Comparison of ENCODE assay signal across 25 cellular contexts in genomic region chr10:76523215-76523614, GRCh38.
DNase-seq lines count a peak whose midpoint lies in the region; ATAC-seq, FAIRE-seq and TF ChIP-seq lines count a peak whose summit lies in the region.
"Had no signal": no experiment of that assay in that cellular context is flagged by ENCODE, and none has a peak within 500 bp of the region (broad histone marks: within the 10 kb centered on the region; RNA-seq: fewer than 3 reads in every experiment).

No MANE protein-coding gene starts in this region.

- no peaks in the 10 kb centered on the region for H3K9me3 Mint-ChIP-seq in astrocyte (ENCODE audit: unreplicated experiment)
- H3K9me3 Mint-ChIP-seq: activated naive CD8-positive, alpha-beta T cell treated with anti-CD3 and anti-CD28 coated beads for 36 hours; brain; stimulated activated naive CD8-positive, alpha-beta T cell treated with anti-CD3 and anti-CD28 coated beads, Interleukin-15, Interleukin-2, amounts not matched to agents 100 ng/mL and 50 ng/mL, for 24 hours; T-cell had no signal

- H3K79me2 ChIP-seq in astrocyte (ENCODE audit: insufficient read depth, low read length): no peaks in the 10 kb centered on the region

- H3K4me2 ChIP-seq in astrocyte (ENCODE audit: low read length): no peak overlapping the region
- H3K4me2 ChIP-seq: BLaER1 treated with 17β-estradiol and CSF1 and Interleukin-3, amounts not matched to agents 10 nM and 100 nM had no signal

- no peak overlapping the region for H3K9ac ChIP-seq in astrocyte (ENCODE audit: low read length)
- H3K9ac ChIP-seq: BLaER1 treated with 17β-estradiol and CSF1 and Interleukin-3, amounts not matched to agents 10 nM and 100 nM had no signal

- H3K9me3 ChIP-seq in astrocyte (ENCODE audit: insufficient read depth, low read depth, low read length) (no peaks in the 10 kb centered on the region), sigmoid colon (no peaks in the 10 kb centered on the region)
- H3K9me3 ChIP-seq: pancreas had no signal

- no peaks in the 10 kb centered on the region for H4K20me1 ChIP-seq in astrocyte (ENCODE audit: insufficient read depth, low read length)
- H4K20me1 ChIP-seq: BLaER1 treated with 17β-estradiol and CSF1 and Interleukin-3, amounts not matched to agents 10 nM and 100 nM had no signal

- no peak for TF ChIP-seq POLR2A in sigmoid colon (IDR thresholded peaks at IDR 0.05)

- DNase-seq in DMS 273 treated with DMSO at 0.1 percent for 48 hours (lab: John Stamatoyannopoulos, UW) (peak; percentile 19), astrocyte (ENCODE audit: low read depth) (peak; percentile 18), left kidney (ENCODE audit: low read depth, low spot score) (peak; percentile 33), sigmoid colon (peak; percentile 78), GM19238 (ENCODE audit: insufficient read length, low spot score) (no peak), GM03348 (ENCODE audit: low spot score) (no peak)
- DNase-seq in activated CD4-positive, CD25-positive, alpha-beta regulatory T cell (lab: John Stamatoyannopoulos, UW): no peak
- DNase-seq: ACHN; activated CD4-positive, alpha-beta T cell treated with anti-CD3 and anti-CD28 coated beads for 36 hours; activated CD8-positive, alpha-beta memory T cell treated with anti-CD3 and anti-CD28 coated beads, Interleukin-2, amount 10 ng/mL, durations not matched to agents 7 days and 5 days; activated naive CD8-positive, alpha-beta T cell treated with anti-CD3 and anti-CD28 coated beads for 36 hours; immature natural killer cell; NCI-H1417; NCI-H526 treated with DMSO at 0.1 percent for 48 hours; stimulated activated CD4-positive, alpha-beta T cell treated with anti-CD3 and anti-CD28 coated beads, Interleukin-4, amount 100 ng/mL, for 1 hour; T-cell had no signal

- no peak overlapping the region for H3K27ac ChIP-seq in astrocyte (ENCODE audit: low read depth, low read length)
- peak overlapping the region; percentile 60 to 80 (median 78) for H3K27ac ChIP-seq in sigmoid colon
- H3K27ac ChIP-seq: BLaER1 treated with 17β-estradiol and CSF1 and Interleukin-3, amounts not matched to agents 10 nM and 100 nM; pancreas had no signal

- H3K27me3 Mint-ChIP-seq in astrocyte (ENCODE audit: low read depth, unreplicated experiment): no peaks in the 10 kb centered on the region
- H3K27me3 Mint-ChIP-seq: activated CD4-positive, alpha-beta T cell treated with anti-CD3 and anti-CD28 coated beads for 36 hours; activated CD8-positive, alpha-beta memory T cell treated with anti-CD3 and anti-CD28 coated beads, Interleukin-2, amount 10 ng/mL, durations not matched to agents 7 days and 5 days; activated naive CD8-positive, alpha-beta T cell treated with anti-CD3 and anti-CD28 coated beads for 36 hours; activated T-helper 17 cell treated with anti-CD3 and anti-CD28 coated beads, Interleukin-2, amount 50 U/mL, for 72 hours; stimulated activated naive CD8-positive, alpha-beta T cell treated with anti-CD3 and anti-CD28 coated beads, Interleukin-15, Interleukin-2, amounts not matched to agents 100 ng/mL and 50 ng/mL, for 24 hours; T-cell had no signal

- no peak for ATAC-seq in HG02884 (IDR thresholded peaks at IDR 0.05; ENCODE audit: unreplicated experiment)
- ATAC-seq: activated CD4-positive, alpha-beta T cell treated with anti-CD3 and anti-CD28 coated beads for 36 hours; activated CD8-positive, alpha-beta memory T cell treated with anti-CD3 and anti-CD28 coated beads, Interleukin-2, amount 10 ng/mL, durations not matched to agents 7 days and 5 days; activated T-helper 17 cell treated with anti-CD3 and anti-CD28 coated beads, Interleukin-2, amount 50 U/mL, for 72 hours; Right ventricle myocardium inferior; T-cell had no signal

- intact Hi-C loops in sigmoid colon (cut with DNase I): loop anchor here (2.0 to 10.0 kb wide), 5 partner anchors 126 to 549 kb away; no protein-coding TSS in a partner anchor

- no peaks in the 10 kb centered on the region for H3K36me3 Mint-ChIP-seq in astrocyte (ENCODE audit: low read depth, unreplicated experiment)
- H3K36me3 Mint-ChIP-seq: activated CD8-positive, alpha-beta memory T cell treated with anti-CD3 and anti-CD28 coated beads, Interleukin-2, amount 10 ng/mL, durations not matched to agents 7 days and 5 days; activated naive CD8-positive, alpha-beta T cell treated with anti-CD3 and anti-CD28 coated beads for 36 hours; brain; immature natural killer cell; T-cell had no signal

- no peak for FAIRE-seq in astrocyte (lab: Jason Lieb, UNC)
- FAIRE-seq: GM18507, pancreas had no signal

- TF ChIP-seq EP300 in sigmoid colon (IDR thresholded peaks at IDR 0.05): no peak

- no peak overlapping the region for H3K27ac Mint-ChIP-seq in astrocyte (ENCODE audit: unreplicated experiment)
- H3K27ac Mint-ChIP-seq: activated CD4-positive, alpha-beta T cell treated with anti-CD3 and anti-CD28 coated beads for 36 hours; activated CD8-positive, alpha-beta memory T cell treated with anti-CD3 and anti-CD28 coated beads, Interleukin-2, amount 10 ng/mL, durations not matched to agents 7 days and 5 days; activated naive CD8-positive, alpha-beta T cell treated with anti-CD3 and anti-CD28 coated beads for 36 hours; activated T-helper 17 cell treated with anti-CD3 and anti-CD28 coated beads, Interleukin-2, amount 50 U/mL, for 72 hours; immature natural killer cell; stimulated activated naive CD8-positive, alpha-beta T cell treated with anti-CD3 and anti-CD28 coated beads, Interleukin-15, Interleukin-2, amounts not matched to agents 100 ng/mL and 50 ng/mL, for 24 hours; T-cell had no signal

- WGBS in sigmoid colon, 2 donors: 78 to 90% methylated on average over 6 of the region's 6 CpGs

- H2AFZ ChIP-seq in astrocyte (ENCODE audit: low read depth, low read length): peak overlapping the region; percentile 13

- no peak overlapping the region for H3K4me3 ChIP-seq in astrocyte (ENCODE audit: insufficient read depth, low read depth, low read length)
- no peak overlapping the region for H3K4me3 ChIP-seq in sigmoid colon
- H3K4me3 ChIP-seq: BLaER1 treated with 17β-estradiol and CSF1 and Interleukin-3, amounts not matched to agents 10 nM and 100 nM; coronary artery; pancreas had no signal

- H3K27me3 ChIP-seq in astrocyte (ENCODE audit: insufficient read depth, low read length): no peaks in the 10 kb centered on the region
- no peaks in the 10 kb centered on the region for H3K27me3 ChIP-seq in sigmoid colon
- H3K27me3 ChIP-seq: BLaER1 treated with 17β-estradiol and CSF1 and Interleukin-3, amounts not matched to agents 10 nM and 100 nM; pancreas had no signal

- H3K4me1 Mint-ChIP-seq in astrocyte (ENCODE audit: low read depth, unreplicated experiment): no peaks in the 10 kb centered on the region
- H3K4me1 Mint-ChIP-seq: activated CD4-positive, alpha-beta T cell treated with anti-CD3 and anti-CD28 coated beads for 36 hours; activated CD8-positive, alpha-beta memory T cell treated with anti-CD3 and anti-CD28 coated beads, Interleukin-2, amount 10 ng/mL, durations not matched to agents 7 days and 5 days; activated naive CD8-positive, alpha-beta T cell treated with anti-CD3 and anti-CD28 coated beads for 36 hours; activated T-helper 17 cell treated with anti-CD3 and anti-CD28 coated beads, Interleukin-2, amount 50 U/mL, for 72 hours; immature natural killer cell; T-cell had no signal

- no peak overlapping the region for H3K4me3 Mint-ChIP-seq in astrocyte (ENCODE audit: unreplicated experiment)
- H3K4me3 Mint-ChIP-seq: activated CD4-positive, alpha-beta T cell treated with anti-CD3 and anti-CD28 coated beads for 36 hours; activated CD8-positive, alpha-beta memory T cell treated with anti-CD3 and anti-CD28 coated beads, Interleukin-2, amount 10 ng/mL, durations not matched to agents 7 days and 5 days; activated naive CD8-positive, alpha-beta T cell treated with anti-CD3 and anti-CD28 coated beads for 36 hours; activated T-helper 17 cell treated with anti-CD3 and anti-CD28 coated beads, Interleukin-2, amount 50 U/mL, for 72 hours; immature natural killer cell; stimulated activated naive CD8-positive, alpha-beta T cell treated with anti-CD3 and anti-CD28 coated beads, Interleukin-15, Interleukin-2, amounts not matched to agents 100 ng/mL and 50 ng/mL, for 24 hours; T-cell had no signal

- no peak for TF ChIP-seq CTCF in astrocyte (IDR thresholded peaks at IDR 0.05; ENCODE audit: insufficient read depth, low read depth, low read length)
- no peak for TF ChIP-seq CTCF in sigmoid colon (IDR thresholded peaks at IDR 0.05)

- H3K4me1 ChIP-seq in astrocyte (ENCODE audit: insufficient read depth, low read length): no peaks in the 10 kb centered on the region
- peaks cover 0 to 30% (median 25%) of the 10 kb centered on the region in 4 donors for H3K4me1 ChIP-seq in sigmoid colon
- H3K4me1 ChIP-seq: BLaER1 treated with 17β-estradiol and CSF1 and Interleukin-3, amounts not matched to agents 10 nM and 100 nM; pancreas had no signal

- H3K36me3 ChIP-seq in astrocyte (ENCODE audit: insufficient read depth, low read length) (no peaks in the 10 kb centered on the region), sigmoid colon (no peaks in the 10 kb centered on the region)
- H3K36me3 ChIP-seq: BLaER1 treated with 17β-estradiol and CSF1 and Interleukin-3, amounts not matched to agents 10 nM and 100 nM; pancreas had no signal

Comparison
In these comparisons a context has a peak if more than half of its experiments do, and no peak if none do; other contexts are left out.
1. DNase-seq: peak in DMS 273 treated with DMSO at 0.1 percent for 48 hours (single experiment), astrocyte (single experiment), left kidney (single experiment) and sigmoid colon (single experiment); none in GM19238 (single experiment), activated CD4-positive, CD25-positive, alpha-beta regulatory T cell (0 of 4) and GM03348 (single experiment).